Comparison of ENCODE assay signal across 26 cellular contexts in the genomic region with DNA sequence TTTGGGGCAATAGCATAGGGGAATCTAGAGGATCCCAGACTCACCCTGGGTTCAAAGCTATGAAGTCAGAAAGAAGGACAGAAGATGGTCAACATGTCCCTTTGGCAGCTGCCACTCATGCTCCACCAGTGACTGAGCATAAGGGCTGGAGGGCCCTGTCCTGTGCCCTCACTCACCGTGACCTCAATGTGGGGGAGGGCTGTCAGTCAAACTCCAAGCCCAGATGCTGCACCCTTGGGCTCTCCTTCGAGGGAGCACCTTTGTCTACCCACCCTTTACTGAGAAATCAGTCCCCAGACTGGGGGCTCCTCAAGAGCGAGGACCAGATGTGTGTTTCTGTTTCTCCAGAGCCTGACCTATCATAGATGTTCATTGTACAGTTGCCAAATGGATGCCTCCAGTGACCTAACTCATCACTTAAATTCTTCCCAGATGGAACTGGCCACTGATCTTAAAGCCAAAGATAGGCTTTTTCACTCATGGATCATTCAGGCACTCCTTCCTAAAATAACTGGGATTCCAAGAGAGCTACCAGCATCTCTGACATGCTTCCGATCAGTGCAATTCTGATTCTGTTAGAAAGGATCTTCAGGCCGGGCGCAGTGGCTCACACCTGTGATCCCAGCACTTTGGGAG. TPM values are rescaled to one million over a fixed set of nuclear protein-coding genes. Genes with fewer than 3 reads are reported as not detected.
"Had no signal": no experiment of that assay in that cellular context is flagged by ENCODE, and none has a peak within 500 bp of the region (broad histone marks: within the 10 kb centered on the region; RNA-seq: fewer than 3 reads in every experiment).

No MANE protein-coding gene starts in this region.

- H3K9me3 Mint-ChIP-seq: central memory CD8-positive, alpha-beta T cell; naive thymus-derived CD4-positive, alpha-beta T cell; nephron progenitor cell; stimulated activated naive B cell treated with anti-CD40 and anti-IgM and Interleukin-4, amounts not matched to agents 10 μg/mL and 1 μg/mL and 100 μg/mL, for 72 hours had no signal

- H3K79me2 ChIP-seq: hepatocyte had no signal

- H3K4me2 ChIP-seq: hepatocyte had no signal

- H3K4me3 Mint-ChIP-seq: central memory CD8-positive, alpha-beta T cell; naive thymus-derived CD4-positive, alpha-beta T cell; nephron progenitor cell; stimulated activated naive B cell treated with anti-CD40 and anti-IgM and Interleukin-4, amounts not matched to agents 10 μg/mL and 1 μg/mL and 100 μg/mL, for 72 hours had no signal

- H3K4me3 ChIP-seq: dorsolateral prefrontal cortex, hepatocyte, skin epidermis, suprapubic skin, tibial artery had no signal

- FAIRE-seq: endometrium had no signal

- H3K4me1 Mint-ChIP-seq: central memory CD8-positive, alpha-beta T cell; naive thymus-derived CD4-positive, alpha-beta T cell; stimulated activated naive B cell treated with anti-CD40 and anti-IgM and Interleukin-4, amounts not matched to agents 10 μg/mL and 1 μg/mL and 100 μg/mL, for 72 hours had no signal

- H3K9me3 ChIP-seq: suprapubic skin, tibial artery had no signal

- H2AFZ ChIP-seq: hepatocyte had no signal

- H3K36me3 Mint-ChIP-seq: naive thymus-derived CD4-positive, alpha-beta T cell; stimulated activated naive B cell treated with anti-CD40 and anti-IgM and Interleukin-4, amounts not matched to agents 10 μg/mL and 1 μg/mL and 100 μg/mL, for 72 hours had no signal

- H3K4me1 ChIP-seq: suprapubic skin, tibial artery had no signal

- ATAC-seq: esophagus mucosa; naive thymus-derived CD4-positive, alpha-beta T cell; sciatic nerve; stimulated activated naive B cell treated with anti-CD40 and anti-IgM and Interleukin-4, amounts not matched to agents 10 μg/mL and 1 μg/mL and 100 μg/mL, for 72 hours had no signal

- H3K27ac ChIP-seq: dorsolateral prefrontal cortex, hepatocyte, skin epidermis, suprapubic skin, tibial artery had no signal

- DNase-seq: cortex of kidney; dorsolateral prefrontal cortex; effector memory CD4-positive, alpha-beta T cell; foreskin melanocyte; head of caudate nucleus; kidney glomerular epithelial cell; mesendoderm; naive thymus-derived CD4-positive, alpha-beta T cell; nephron progenitor cell; stimulated activated CD4-positive, alpha-beta T cell treated with anti-CD3 and anti-CD28 coated beads, Interleukin-2, amount 100 ng/mL, for 24 hours; stimulated activated CD4-positive, alpha-beta T cell treated with anti-CD3 and anti-CD28 coated beads, Interleukin-4, amount 100 ng/mL, for 4 hours; stimulated activated naive B cell treated with anti-CD40 and anti-IgM and Interleukin-4, amounts not matched to agents 10 μg/mL and 1 μg/mL and 100 μg/mL, for 72 hours; tibial artery had no signal

- H3K27ac Mint-ChIP-seq: naive thymus-derived CD4-positive, alpha-beta T cell; nephron progenitor cell; stimulated activated naive B cell treated with anti-CD40 and anti-IgM and Interleukin-4, amounts not matched to agents 10 μg/mL and 1 μg/mL and 100 μg/mL, for 72 hours had no signal

- H3K36me3 ChIP-seq: suprapubic skin, tibial artery had no signal

RNA-seq across cellular contexts. Expression of a gene that starts 27.2 kb away (rescaled TPM):
- total RNA-seq: esophagus mucosa; hepatocyte; liver; lung microvascular endothelial cell; mononuclear cell; naive thymus-derived CD4-positive, alpha-beta T cell; osteoblast; pulmonary artery endothelial cell; sciatic nerve; suprapubic skin; ureter had no signal
- polyA plus RNA-seq: hepatocyte; liver; naive thymus-derived CD4-positive, alpha-beta T cell had no signal
